ENCODE assay signal across 15 cellular contexts in the genomic region with DNA sequence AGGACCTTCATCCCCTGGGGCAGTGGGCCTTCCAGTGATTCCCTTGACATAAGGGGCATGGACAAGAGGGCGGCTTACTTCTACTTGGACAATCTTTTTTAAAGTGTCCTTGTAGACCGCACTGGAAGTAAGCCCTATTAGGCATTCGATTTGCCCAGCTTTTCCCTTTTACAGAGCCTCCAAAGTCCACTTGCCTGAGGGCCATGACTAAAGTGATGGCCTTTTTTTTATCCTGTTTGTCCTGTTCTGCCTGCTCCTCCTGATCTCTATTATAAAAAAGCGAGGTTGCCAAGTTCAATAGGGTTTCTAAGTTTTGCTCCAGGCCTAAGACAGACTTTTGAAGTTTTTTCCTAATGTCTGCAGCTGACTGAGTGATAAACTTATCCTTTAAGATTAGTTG. TPM values are rescaled to one million over a fixed set of nuclear protein-coding genes. Genes with fewer than 3 reads are reported as not detected.
"Had no signal": no experiment of that assay in that cellular context is flagged by ENCODE, and none has a peak within 500 bp of the region (broad histone marks: within the 10 kb centered on the region; RNA-seq: fewer than 3 reads in every experiment).

No MANE protein-coding gene starts in this region.

RNA-seq across cellular contexts. Expression of a gene that starts 2.4 kb away (rescaled TPM):
- total RNA-seq: activated CD4-positive, alpha-beta memory T cell treated with anti-CD3 and anti-CD28 coated beads for 36 hours; activated CD4-positive, alpha-beta T cell treated with anti-CD3 and anti-CD28 coated beads for 36 hours; activated CD4-positive, alpha-beta T cell treated with anti-CD3 and anti-CD28 coated beads, Interleukin-2, amount 10 ng/mL, durations not matched to agents 24 days and 14 days; activated CD8-positive, alpha-beta memory T cell treated with anti-CD3 and anti-CD28 coated beads for 36 hours; activated CD8-positive, alpha-beta memory T cell treated with anti-CD3 and anti-CD28 coated beads, Interleukin-2, amount 10 ng/mL, durations not matched to agents 7 days and 5 days; activated CD8-positive, alpha-beta T cell treated with anti-CD3 and anti-CD28 coated beads, Interleukin-2, amount 10 ng/mL, durations not matched to agents 7 days and 5 days; activated naive CD4-positive, alpha-beta T cell treated with anti-CD3 and anti-CD28 coated beads for 36 hours; activated naive CD8-positive, alpha-beta T cell treated with anti-CD3 and anti-CD28 coated beads for 36 hours; activated T-helper 1 cell treated with anti-CD3 and anti-CD28 coated beads, Interleukin-12 subunit alpha, Interleukin-12 subunit beta, Interleukin-2, Interleukin-4 antibody, amounts not matched to agents 30 ng/mL and 10 ng/mL and 1 ng/mL, durations not matched to agents 14 hours and 24 hours and 36 hours; activated T-helper 2 cell treated with anti-CD3 and anti-CD28 coated beads, Interferon-gamma antibody, Interleukin-2, Interleukin-4, amounts not matched to agents 10 μg/mL and 5 μg/mL and 100 μg/mL, durations not matched to agents 14 hours and 24 hours and 36 hours; aorta; dermis microvascular lymphatic vessel endothelial cell; endothelial cell of umbilical vein; esophagus mucosa; T-helper 17 cell had no signal
- polyA plus RNA-seq: endothelial cell of umbilical vein had no signal
